ENCODE assay signal across 8 cellular contexts in genomic region chr17:7315570-7316243, GRCh38. TPM values are rescaled to one million over a fixed set of nuclear protein-coding genes. Genes with fewer than 3 reads are reported as not detected.
DNase-seq lines count a peak whose midpoint lies in the region; ATAC-seq and TF ChIP-seq lines count a peak whose summit lies in the region.

No MANE protein-coding gene starts in this region.

- no peak for ATAC-seq in activated naive CD4-positive, alpha-beta T cell treated with anti-CD3 and anti-CD28 coated beads, Interleukin-2, amount 50 U/mL, for 72 hours
- no peak for ATAC-seq in HG02571 (IDR thresholded peaks at IDR 0.05; ENCODE audit: unreplicated experiment)

- peak overlapping the region; percentile 95 to 97 for H3K27ac Mint-ChIP-seq in activated naive CD4-positive, alpha-beta T cell treated with anti-CD3 and anti-CD28 coated beads, Interleukin-2, amount 50 U/mL, for 72 hours

- H3K27ac ChIP-seq in iPS-18a (ENCODE audit: low read length) (peak overlapping the region; percentile 58), stomach (peak overlapping the region; percentile 94 to 100 (median 97))

- peak overlapping the region; percentile 79 for H3K9ac ChIP-seq in iPS-18a (ENCODE audit: low read length)

- no peak for TF ChIP-seq EP300 in stomach (IDR thresholded peaks at IDR 0.05)

- H3K9me3 ChIP-seq in iPS-18a (ENCODE audit: control insufficient read depth, low read depth, low read length): no peaks in the 10 kb centered on the region
- H3K9me3 ChIP-seq in stomach: no peaks in the 10 kb centered on the region

- intact Hi-C loops in stomach (cut with DNase I; ENCODE audit: low total_unique reads): no loop called here

- no peaks in the 10 kb centered on the region for H3K27me3 ChIP-seq in iPS-18a (ENCODE audit: control insufficient read depth, insufficient read depth, low read length)
- H3K27me3 ChIP-seq in stomach: no peaks in the 10 kb centered on the region

- H3K4me1 ChIP-seq in iPS-18a (ENCODE audit: control insufficient read depth, low read depth, low read length): peaks cover 11% of the 10 kb centered on the region
- H3K4me1 ChIP-seq in stomach: peaks cover 32 to 52% (median 45%) of the 10 kb centered on the region in 4 donors

- peaks cover 25 to 29% of the 10 kb centered on the region in 2 donors for H3K36me3 Mint-ChIP-seq in activated naive CD4-positive, alpha-beta T cell treated with anti-CD3 and anti-CD28 coated beads, Interleukin-2, amount 50 U/mL, for 72 hours

- TF ChIP-seq POLR2A in stomach (IDR thresholded peaks at IDR 0.05): no peak

- TF ChIP-seq CTCF in stomach (IDR thresholded peaks at IDR 0.05): no peak

- peaks cover 56% of the 10 kb centered on the region for H3K36me3 ChIP-seq in iPS-18a (ENCODE audit: control insufficient read depth, low read depth, low read length)
- peaks cover 56 to 83% (median 72%) of the 10 kb centered on the region in 4 donors for H3K36me3 ChIP-seq in stomach

- WGBS in stomach, 5 donors: 25 to 38% (median 27%) methylated on average over 20 to 30 of the region's 30 CpGs

- H3K4me3 ChIP-seq in iPS-18a (ENCODE audit: low read length) (peak overlapping the region; percentile 80), stomach (peak overlapping the region; percentile 83 to 99 (median 94))

- peak; percentile 39 for DNase-seq in NCI-H82 (lab: John Stamatoyannopoulos, UW)
- no peak for DNase-seq in NCI-H82 treated with DMSO at 0.1 percent for 48 hours (lab: John Stamatoyannopoulos, UW; ENCODE audit: unreplicated experiment)
- no peak for DNase-seq in activated naive CD4-positive, alpha-beta T cell treated with anti-CD3 and anti-CD28 coated beads, Interleukin-2, amount 50 U/mL, for 72 hours (ENCODE audit: low spot score in 2 of 2)
- DNase-seq in stomach: peak; percentile 77
- no peak for DNase-seq in NAMALWA (ENCODE audit: low spot score)
- no peak for DNase-seq in dermis blood vessel endothelial cell

- H3K9me3 Mint-ChIP-seq in activated naive CD4-positive, alpha-beta T cell treated with anti-CD3 and anti-CD28 coated beads, Interleukin-2, amount 50 U/mL, for 72 hours: no peaks in the 10 kb centered on the region

RNA-seq across cellular contexts. Expression of gene GPS2, which starts 0.5 kb away (rescaled TPM):
- total RNA-seq in activated naive CD4-positive, alpha-beta T cell treated with anti-CD3 and anti-CD28 coated beads, Interleukin-2, amount 50 U/mL, for 72 hours: 10 to 100 TPM; 36.3 to 48.6 TPM
- total RNA-seq in stomach (10 to 100 TPM; 23.9 to 91.6 (median 55.9) TPM), dermis blood vessel endothelial cell (45.2 and 45.6 TPM in 2 replicates)
- polyA plus RNA-seq in stomach: 10 to 100 TPM; 74.3 to 84.9 (median 79.7) TPM

RNA-seq across cellular contexts. Expression of gene EIF5A, which starts 8.3 kb away (rescaled TPM):
- 100 to 1,000 TPM; 493 to 836 TPM for total RNA-seq in activated naive CD4-positive, alpha-beta T cell treated with anti-CD3 and anti-CD28 coated beads, Interleukin-2, amount 50 U/mL, for 72 hours
- total RNA-seq in stomach (100 to 1,000 TPM in 4 of 5 donors, 10 to 100 TPM in 1; 86.9 to 189 (median 137) TPM), dermis blood vessel endothelial cell (416 and 525 TPM in 2 replicates)
- polyA plus RNA-seq in stomach: 100 to 1,000 TPM; 341 to 438 (median 394) TPM

RNA-seq across cellular contexts. Expression of gene NEURL4, which starts 13.4 kb away (rescaled TPM):
- 10 to 100 TPM; 24.8 to 32.7 TPM for total RNA-seq in activated naive CD4-positive, alpha-beta T cell treated with anti-CD3 and anti-CD28 coated beads, Interleukin-2, amount 50 U/mL, for 72 hours
- total RNA-seq in stomach (10 to 100 TPM; 17.8 to 84.0 (median 36.4) TPM), dermis blood vessel endothelial cell (17.3 and 23.3 TPM in 2 replicates)
- polyA plus RNA-seq in stomach: 10 to 100 TPM in 2 of 3 donors, 1 to 10 TPM in 1; 6.9 to 22.2 (median 15.6) TPM

RNA-seq across cellular contexts. Expression of gene ACAP1, which starts 20.6 kb away (rescaled TPM):
- 100 to 1,000 TPM; 400 to 610 TPM for total RNA-seq in activated naive CD4-positive, alpha-beta T cell treated with anti-CD3 and anti-CD28 coated beads, Interleukin-2, amount 50 U/mL, for 72 hours
- total RNA-seq in stomach (10 to 100 TPM in 4 of 5 donors, 1 to 10 TPM in 1; 8.3 to 33.3 (median 14.7) TPM), dermis blood vessel endothelial cell (not detected in 2 replicates)
- 1 to 10 TPM; 4.4 to 6.4 (median 6.2) TPM for polyA plus RNA-seq in stomach

RNA-seq across cellular contexts. Expression of gene YBX2, which starts 21.3 kb away (rescaled TPM):
- total RNA-seq in activated naive CD4-positive, alpha-beta T cell treated with anti-CD3 and anti-CD28 coated beads, Interleukin-2, amount 50 U/mL, for 72 hours: 1 to 10 TPM in 1 of 2 donors, under 1 TPM in 1; 0.18 to 1.7 TPM
- 10 to 100 TPM in 1 of 5 donors, 1 to 10 TPM in 1, under 1 TPM in 2, not detected in 1; 0.43 to 72.4 (median 1.1) TPM for total RNA-seq in stomach
- polyA plus RNA-seq in stomach: 1 to 10 TPM; 1.2 to 6.5 (median 1.8) TPM
- total RNA-seq in dermis blood vessel endothelial cell: 0.17 TPM in 1 of 2 replicates, not detected in the other

Comparison
In these comparisons a context has a peak if more than half of its experiments do, and no peak if none do; other contexts are left out.
1. DNase-seq: peak in NCI-H82 (single experiment) and stomach (single experiment); none in NCI-H82 treated with DMSO at 0.1 percent for 48 hours (single experiment), activated naive CD4-positive, alpha-beta T cell treated with anti-CD3 and anti-CD28 coated beads, Interleukin-2, amount 50 U/mL, for 72 hours (0 of 2), NAMALWA (single experiment) and dermis blood vessel endothelial cell (single experiment).